In the genomic region with DNA sequence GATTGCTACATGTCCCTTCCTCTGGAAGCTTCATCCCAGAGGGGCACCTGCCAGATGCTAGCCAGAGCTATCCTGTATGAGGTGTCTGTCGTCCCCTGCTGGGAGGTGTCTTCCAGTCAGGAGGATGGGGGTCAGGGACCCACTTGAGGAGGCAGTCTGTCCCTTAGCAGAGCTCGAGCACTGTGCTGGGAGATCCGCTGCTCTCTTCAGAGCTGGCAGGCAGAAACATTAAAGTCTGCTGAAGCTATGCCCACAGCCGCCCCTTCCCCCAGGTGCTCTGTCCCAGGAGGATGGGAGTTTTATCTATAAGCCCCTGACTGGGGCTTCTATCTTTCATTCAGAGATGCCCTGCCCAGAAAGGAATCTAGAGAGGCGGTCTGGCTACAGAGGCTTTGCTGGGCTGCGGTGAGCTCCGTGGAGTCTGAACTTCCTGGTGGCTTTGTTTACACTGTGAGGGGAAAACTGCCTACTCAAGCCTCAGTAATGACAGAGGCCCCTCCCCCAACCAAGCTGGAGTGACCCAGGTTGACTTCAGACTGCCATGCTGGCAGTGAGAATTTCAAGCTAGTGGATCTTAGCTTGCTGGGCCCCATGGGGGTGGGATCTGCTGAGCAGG, we compare ENCODE assay signal across 1 cellular context.
TF ChIP-seq lines count a peak whose summit lies in the region.

No MANE protein-coding gene starts in this region.

TF ChIP-seq in HepG2, 621 proteins besides CTCF, POLR2A, EP300 and RAD21:
- TF ChIP-seq, protein P1, sequence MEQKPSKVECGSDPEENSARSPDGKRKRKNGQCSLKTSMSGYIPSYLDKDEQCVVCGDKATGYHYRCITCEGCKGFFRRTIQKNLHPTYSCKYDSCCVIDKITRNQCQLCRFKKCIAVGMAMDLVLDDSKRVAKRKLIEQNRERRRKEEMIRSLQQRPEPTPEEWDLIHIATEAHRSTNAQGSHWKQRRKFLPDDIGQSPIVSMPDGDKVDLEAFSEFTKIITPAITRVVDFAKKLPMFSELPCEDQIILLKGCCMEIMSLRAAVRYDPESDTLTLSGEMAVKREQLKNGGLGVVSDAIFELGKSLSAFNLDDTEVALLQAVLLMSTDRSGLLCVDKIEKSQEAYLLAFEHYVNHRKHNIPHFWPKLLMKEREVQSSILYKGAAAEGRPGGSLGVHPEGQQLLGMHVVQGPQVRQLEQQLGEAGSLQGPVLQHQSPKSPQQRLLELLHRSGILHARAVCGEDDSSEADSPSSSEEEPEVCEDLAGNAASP (CRISPR knock-in tag; IDR thresholded peaks at IDR 0.05; ENCODE audit: borderline replicate concordance), result peak; percentile 16; the same call in 1 of the 2 replicates
- 0 out of 2 replicates have a peak, but pooled peaks have one; percentile 20 for TF ChIP-seq FOXA3 (CRISPR knock-in tag; IDR thresholded peaks at IDR 0.05)
- TF ChIP-seq ZNF17 (CRISPR knock-in tag; IDR thresholded peaks at IDR 0.05), result peak; percentile 92
- TF ChIP-seq ELF3 (CRISPR knock-in tag; IDR thresholded peaks at IDR 0.05), result peak; percentile 65
- TF ChIP-seq, protein P2, sequence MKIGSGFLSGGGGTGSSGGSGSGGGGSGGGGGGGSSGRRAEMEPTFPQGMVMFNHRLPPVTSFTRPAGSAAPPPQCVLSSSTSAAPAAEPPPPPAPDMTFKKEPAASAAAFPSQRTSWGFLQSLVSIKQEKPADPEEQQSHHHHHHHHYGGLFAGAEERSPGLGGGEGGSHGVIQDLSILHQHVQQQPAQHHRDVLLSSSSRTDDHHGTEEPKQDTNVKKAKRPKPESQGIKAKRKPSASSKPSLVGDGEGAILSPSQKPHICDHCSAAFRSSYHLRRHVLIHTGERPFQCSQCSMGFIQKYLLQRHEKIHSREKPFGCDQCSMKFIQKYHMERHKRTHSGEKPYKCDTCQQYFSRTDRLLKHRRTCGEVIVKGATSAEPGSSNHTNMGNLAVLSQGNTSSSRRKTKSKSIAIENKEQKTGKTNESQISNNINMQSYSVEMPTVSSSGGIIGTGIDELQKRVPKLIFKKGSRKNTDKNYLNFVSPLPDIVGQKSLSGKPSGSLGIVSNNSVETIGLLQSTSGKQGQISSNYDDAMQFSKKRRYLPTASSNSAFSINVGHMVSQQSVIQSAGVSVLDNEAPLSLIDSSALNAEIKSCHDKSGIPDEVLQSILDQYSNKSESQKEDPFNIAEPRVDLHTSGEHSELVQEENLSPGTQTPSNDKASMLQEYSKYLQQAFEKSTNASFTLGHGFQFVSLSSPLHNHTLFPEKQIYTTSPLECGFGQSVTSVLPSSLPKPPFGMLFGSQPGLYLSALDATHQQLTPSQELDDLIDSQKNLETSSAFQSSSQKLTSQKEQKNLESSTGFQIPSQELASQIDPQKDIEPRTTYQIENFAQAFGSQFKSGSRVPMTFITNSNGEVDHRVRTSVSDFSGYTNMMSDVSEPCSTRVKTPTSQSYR (CRISPR knock-in tag; IDR thresholded peaks at IDR 0.05; ENCODE audit: borderline replicate concordance), result peak; percentile 79; the same call in 1 of the 2 replicates
- TF ChIP-seq RXRA (CRISPR knock-in tag; IDR thresholded peaks at IDR 0.05), result peak; percentile 48; the same call in 1 of the 2 replicates
